8 cellular contexts compared by ENCODE assay signal in genomic region chr9:71766663-71767062, GRCh38. TPM values are rescaled to one million over a fixed set of nuclear protein-coding genes. Genes with fewer than 3 reads are reported as not detected.
DNase-seq lines count a peak whose midpoint lies in the region; ATAC-seq, FAIRE-seq and TF ChIP-seq lines count a peak whose summit lies in the region.

No MANE protein-coding gene starts in this region.

- no peak overlapping the region for H3K9ac ChIP-seq in kidney (ENCODE audit: low read length in 2 of 2)

- H3K9me3 ChIP-seq in kidney (ENCODE audit: control insufficient read depth in 1 of 2, low read length in 2 of 2) = no peaks in the 10 kb centered on the region
- H3K9me3 ChIP-seq in thyroid gland = no peaks in the 10 kb centered on the region
- H3K9me3 ChIP-seq in WERI-Rb-1 (ENCODE audit: severe bottlenecking) = no peaks in the 10 kb centered on the region

- peaks cover 7% of the 10 kb centered on the region for H3K36me3 Mint-ChIP-seq in activated naive CD4-positive, alpha-beta T cell treated with anti-CD3 and anti-CD28 coated beads, Interleukin-2, amount 50 U/mL, for 24 hours

- peaks cover 41% of the 10 kb centered on the region for H3K79me2 ChIP-seq in ACC112 (ENCODE audit: control insufficient read depth, insufficient read depth, low read length, unreplicated experiment)

- FAIRE-seq in kidney (lab: Jason Lieb, UNC) = no peak

- TF ChIP-seq CTCF in kidney (IDR thresholded peaks at IDR 0.05; ENCODE audit: borderline replicate concordance, extremely low read depth, insufficient read depth) (no peak), thyroid gland (IDR thresholded peaks at IDR 0.05) (no peak), WERI-Rb-1 (IDR thresholded peaks at IDR 0.05; ENCODE audit: low read depth, low read length) (no peak)

- H3K36me3 ChIP-seq in ACC112 (ENCODE audit: insufficient read depth, low read length) (no peaks in the 10 kb centered on the region), kidney (ENCODE audit: control insufficient read depth in 1 of 2, insufficient read depth in 2 of 2, low read length in 2 of 2) (no peaks in the 10 kb centered on the region), thyroid gland (no peaks in the 10 kb centered on the region), WERI-Rb-1 (no peaks in the 10 kb centered on the region)

- DNase-seq in kidney (no peak), thyroid gland (no peak), GM03348 (ENCODE audit: low spot score) (no peak), midbrain (lab: John Stamatoyannopoulos, UW) (no peak), WERI-Rb-1 (no peak)

- H3K27me3 Mint-ChIP-seq in activated naive CD4-positive, alpha-beta T cell treated with anti-CD3 and anti-CD28 coated beads, Interleukin-2, amount 50 U/mL, for 24 hours = no peaks in the 10 kb centered on the region

- WGBS in thyroid gland, 2 donors = 61 to 72% methylated on average over 4 of the region's 4 CpGs

- no peak overlapping the region for H2AFZ ChIP-seq in ACC112 (ENCODE audit: low read length, unreplicated experiment)

- H3K27ac ChIP-seq in ACC112 (ENCODE audit: low read depth, low read length) (no peak overlapping the region), kidney (ENCODE audit: low read depth in 2 of 2, low read length in 2 of 2) (peak overlapping the region in 1 of 2 donors; percentile 61), thyroid gland (no peak overlapping the region), WERI-Rb-1 (no peak overlapping the region)

- H3K27ac Mint-ChIP-seq in activated naive CD4-positive, alpha-beta T cell treated with anti-CD3 and anti-CD28 coated beads, Interleukin-2, amount 50 U/mL, for 24 hours = peak overlapping the region; percentile 95

- no peaks in the 10 kb centered on the region for H3K9me3 Mint-ChIP-seq in activated naive CD4-positive, alpha-beta T cell treated with anti-CD3 and anti-CD28 coated beads, Interleukin-2, amount 50 U/mL, for 24 hours

- H3K4me1 Mint-ChIP-seq in activated naive CD4-positive, alpha-beta T cell treated with anti-CD3 and anti-CD28 coated beads, Interleukin-2, amount 50 U/mL, for 24 hours = peaks cover 63% of the 10 kb centered on the region

- intact Hi-C loops in kidney (cut with DNase I) = no loop called here
- intact Hi-C loops in thyroid gland (cut with DNase I) = loop anchor here (5.0 kb wide), 1 partner anchor 159 kb away; no protein-coding TSS in a partner anchor

- no peak for TF ChIP-seq POLR2A in thyroid gland (IDR thresholded peaks at IDR 0.05)

- H3K27me3 ChIP-seq in ACC112 (ENCODE audit: insufficient read depth, low read length) = no peaks in the 10 kb centered on the region
- no peaks in the 10 kb centered on the region for H3K27me3 ChIP-seq in thyroid gland
- H3K27me3 ChIP-seq in WERI-Rb-1 (ENCODE audit: insufficient read depth, low read depth, severe bottlenecking) = no peaks in the 10 kb centered on the region

- peak overlapping the region; percentile 98 for H3K4me3 ChIP-seq in ACC112 (ENCODE audit: low read depth, low read length)
- peak overlapping the region; percentile 87 to 92 for H3K4me3 ChIP-seq in kidney (ENCODE audit: low read length in 2 of 2)
- peak overlapping the region in 2 of 3 donors; percentile 61 to 73 for H3K4me3 ChIP-seq in thyroid gland (replicated peaks in 1 of 3)
- no peak overlapping the region for H3K4me3 ChIP-seq in WERI-Rb-1 (ENCODE audit: low read depth, low read length)

- peaks cover 55% of the 10 kb centered on the region for H3K4me1 ChIP-seq in ACC112 (ENCODE audit: control insufficient read depth, insufficient read depth, low read length, unreplicated experiment)
- peaks cover 8 to 13% of the 10 kb centered on the region in 2 donors for H3K4me1 ChIP-seq in kidney (ENCODE audit: control insufficient read depth in 1 of 2, insufficient read depth in 1 of 2, low read depth in 1 of 2, low read length in 2 of 2)
- peaks cover 24 to 28% of the 10 kb centered on the region in 2 donors for H3K4me1 ChIP-seq in thyroid gland

- peak overlapping the region; percentile 95 for H3K4me3 Mint-ChIP-seq in activated naive CD4-positive, alpha-beta T cell treated with anti-CD3 and anti-CD28 coated beads, Interleukin-2, amount 50 U/mL, for 24 hours

- peak; percentile 18 for ATAC-seq in GM19463 (IDR thresholded peaks at IDR 0.05; ENCODE audit: unreplicated experiment)

RNA-seq across cellular contexts. Expression of gene CEMIP2, which starts 1.6 kb away (rescaled TPM):
- total RNA-seq in kidney (70.7 TPM), thyroid gland (100 to 1,000 TPM in 1 of 4 donors, 10 to 100 TPM in 3; 29.6 to 111 (median 34.0) TPM)
- polyA plus RNA-seq in kidney (ENCODE audit: insufficient read depth, low read depth, low replicate concordance) = 13.9 TPM
